1 cellular context compared by ENCODE assay signal in genomic region chr4:139295317-139296299, GRCh38.
TF ChIP-seq lines count a peak whose summit lies in the region.

No MANE protein-coding gene starts in this region.

TF ChIP-seq in HepG2, 621 proteins besides CTCF, POLR2A, EP300 and RAD21 (continued from another document and continues in another):
- TF ChIP-seq, protein P1, sequence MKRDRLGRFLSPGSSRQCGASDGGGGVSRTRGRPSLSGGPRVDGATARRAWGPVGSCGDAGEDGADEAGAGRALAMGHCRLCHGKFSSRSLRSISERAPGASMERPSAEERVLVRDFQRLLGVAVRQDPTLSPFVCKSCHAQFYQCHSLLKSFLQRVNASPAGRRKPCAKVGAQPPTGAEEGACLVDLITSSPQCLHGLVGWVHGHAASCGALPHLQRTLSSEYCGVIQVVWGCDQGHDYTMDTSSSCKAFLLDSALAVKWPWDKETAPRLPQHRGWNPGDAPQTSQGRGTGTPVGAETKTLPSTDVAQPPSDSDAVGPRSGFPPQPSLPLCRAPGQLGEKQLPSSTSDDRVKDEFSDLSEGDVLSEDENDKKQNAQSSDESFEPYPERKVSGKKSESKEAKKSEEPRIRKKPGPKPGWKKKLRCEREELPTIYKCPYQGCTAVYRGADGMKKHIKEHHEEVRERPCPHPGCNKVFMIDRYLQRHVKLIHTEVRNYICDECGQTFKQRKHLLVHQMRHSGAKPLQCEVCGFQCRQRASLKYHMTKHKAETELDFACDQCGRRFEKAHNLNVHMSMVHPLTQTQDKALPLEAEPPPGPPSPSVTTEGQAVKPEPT (CRISPR knock-in tag; IDR thresholded peaks at IDR 0.05; ENCODE audit: low read depth): peak; percentile 77; the same call in 1 of the 2 replicates
- TF ChIP-seq, protein P2, sequence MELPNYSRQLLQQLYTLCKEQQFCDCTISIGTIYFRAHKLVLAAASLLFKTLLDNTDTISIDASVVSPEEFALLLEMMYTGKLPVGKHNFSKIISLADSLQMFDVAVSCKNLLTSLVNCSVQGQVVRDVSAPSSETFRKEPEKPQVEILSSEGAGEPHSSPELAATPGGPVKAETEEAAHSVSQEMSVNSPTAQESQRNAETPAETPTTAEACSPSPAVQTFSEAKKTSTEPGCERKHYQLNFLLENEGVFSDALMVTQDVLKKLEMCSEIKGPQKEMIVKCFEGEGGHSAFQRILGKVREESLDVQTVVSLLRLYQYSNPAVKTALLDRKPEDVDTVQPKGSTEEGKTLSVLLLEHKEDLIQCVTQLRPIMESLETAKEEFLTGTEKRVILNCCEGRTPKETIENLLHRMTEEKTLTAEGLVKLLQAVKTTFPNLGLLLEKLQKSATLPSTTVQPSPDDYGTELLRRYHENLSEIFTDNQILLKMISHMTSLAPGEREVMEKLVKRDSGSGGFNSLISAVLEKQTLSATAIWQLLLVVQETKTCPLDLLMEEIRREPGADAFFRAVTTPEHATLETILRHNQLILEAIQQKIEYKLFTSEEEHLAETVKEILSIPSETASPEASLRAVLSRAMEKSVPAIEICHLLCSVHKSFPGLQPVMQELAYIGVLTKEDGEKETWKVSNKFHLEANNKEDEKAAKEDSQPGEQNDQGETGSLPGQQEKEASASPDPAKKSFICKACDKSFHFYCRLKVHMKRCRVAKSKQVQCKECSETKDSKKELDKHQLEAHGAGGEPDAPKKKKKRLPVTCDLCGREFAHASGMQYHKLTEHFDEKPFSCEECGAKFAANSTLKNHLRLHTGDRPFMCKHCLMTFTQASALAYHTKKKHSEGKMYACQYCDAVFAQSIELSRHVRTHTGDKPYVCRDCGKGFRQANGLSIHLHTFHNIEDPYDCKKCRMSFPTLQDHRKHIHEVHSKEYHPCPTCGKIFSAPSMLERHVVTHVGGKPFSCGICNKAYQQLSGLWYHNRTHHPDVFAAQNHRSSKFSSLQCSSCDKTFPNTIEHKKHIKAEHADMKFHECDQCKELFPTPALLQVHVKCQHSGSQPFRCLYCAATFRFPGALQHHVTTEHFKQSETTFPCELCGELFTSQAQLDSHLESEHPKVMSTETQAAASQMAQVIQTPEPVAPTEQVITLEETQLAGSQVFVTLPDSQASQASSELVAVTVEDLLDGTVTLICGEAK (IDR thresholded peaks at IDR 0.05): no peak
- TF ChIP-seq, protein P2 (CRISPR knock-in tag; IDR thresholded peaks at IDR 0.05): peak; percentile 82
- TF ChIP-seq, protein P3, sequence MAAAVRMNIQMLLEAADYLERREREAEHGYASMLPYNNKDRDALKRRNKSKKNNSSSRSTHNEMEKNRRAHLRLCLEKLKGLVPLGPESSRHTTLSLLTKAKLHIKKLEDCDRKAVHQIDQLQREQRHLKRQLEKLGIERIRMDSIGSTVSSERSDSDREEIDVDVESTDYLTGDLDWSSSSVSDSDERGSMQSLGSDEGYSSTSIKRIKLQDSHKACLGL (CRISPR knock-in tag; IDR thresholded peaks at IDR 0.05): peak; percentile 90
- TF ChIP-seq, protein P4, sequence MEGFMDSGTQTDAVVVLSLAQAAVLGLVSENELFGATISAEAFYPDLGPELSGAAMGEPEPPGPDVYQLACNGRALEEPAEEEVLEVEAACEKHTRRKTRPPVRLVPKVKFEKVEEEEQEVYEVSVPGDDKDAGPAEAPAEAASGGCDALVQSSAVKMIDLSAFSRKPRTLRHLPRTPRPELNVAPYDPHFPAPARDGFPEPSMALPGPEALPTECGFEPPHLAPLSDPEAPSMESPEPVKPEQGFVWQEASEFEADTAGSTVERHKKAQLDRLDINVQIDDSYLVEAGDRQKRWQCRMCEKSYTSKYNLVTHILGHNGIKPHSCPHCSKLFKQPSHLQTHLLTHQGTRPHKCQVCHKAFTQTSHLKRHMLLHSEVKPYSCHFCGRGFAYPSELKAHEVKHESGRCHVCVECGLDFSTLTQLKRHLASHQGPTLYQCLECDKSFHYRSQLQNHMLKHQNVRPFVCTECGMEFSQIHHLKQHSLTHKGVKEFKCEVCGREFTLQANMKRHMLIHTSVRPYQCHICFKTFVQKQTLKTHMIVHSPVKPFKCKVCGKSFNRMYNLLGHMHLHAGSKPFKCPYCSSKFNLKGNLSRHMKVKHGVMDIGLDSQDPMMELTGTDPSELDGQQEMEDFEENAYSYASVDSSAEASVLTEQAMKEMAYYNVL (CRISPR knock-in tag; IDR thresholded peaks at IDR 0.05; ENCODE audit: borderline replicate concordance): peak; percentile 63
- TF ChIP-seq ZBTB38 (CRISPR knock-in tag; IDR thresholded peaks at IDR 0.05) (peak; percentile 90; the same call in 1 of the 2 replicates), ZNF615 (CRISPR knock-in tag; IDR thresholded peaks at IDR 0.05; ENCODE audit: borderline replicate concordance) (0 out of 2 replicates have a peak, but pooled peaks have one; percentile 86), TBP (CRISPR knock-in tag; IDR thresholded peaks at IDR 0.05) (no peak), BATF2 (CRISPR knock-in tag; IDR thresholded peaks at IDR 0.05) (no peak), ZC3H13 (CRISPR knock-in tag; IDR thresholded peaks at IDR 0.05) (no peak), MIER2 (CRISPR knock-in tag; IDR thresholded peaks at IDR 0.05) (peak; percentile 59; the same call in 1 of the 2 replicates), BRF2 (CRISPR knock-in tag; IDR thresholded peaks at IDR 0.05) (peak; percentile 91), ZFX (CRISPR knock-in tag; IDR thresholded peaks at IDR 0.05; ENCODE audit: low read depth) (peak; percentile 97), RXRA (CRISPR knock-in tag; IDR thresholded peaks at IDR 0.05) (peak; percentile 85), ZBTB42 (CRISPR knock-in tag; IDR thresholded peaks at IDR 0.05) (0 out of 2 replicates have a peak, but pooled peaks have one; percentile 62), NFYB (CRISPR knock-in tag; IDR thresholded peaks at IDR 0.05) (peak; percentile 46), SYNCRIP (IDR thresholded peaks at IDR 0.05; ENCODE audit: insufficient read depth, low read depth, low read length) (no peak), DNMT1 (CRISPR knock-in tag; IDR thresholded peaks at IDR 0.05) (no peak), MED13 (CRISPR knock-in tag; IDR thresholded peaks at IDR 0.05) (peak; percentile 81), ZNF567 (CRISPR knock-in tag; IDR thresholded peaks at IDR 0.05; ENCODE audit: borderline replicate concordance) (no peak), PREB (CRISPR knock-in tag; IDR thresholded peaks at IDR 0.05) (no peak), NFE2 (CRISPR knock-in tag; IDR thresholded peaks at IDR 0.05) (0 out of 2 replicates have a peak, but pooled peaks have one; percentile 24), MXD3 (CRISPR knock-in tag; IDR thresholded peaks at IDR 0.05) (peak; percentile 62; the same call in 1 of the 2 replicates), PHF21A (CRISPR knock-in tag; IDR thresholded peaks at IDR 0.05) (peak; percentile 2; the same call in 1 of the 2 replicates), KAT8 (CRISPR knock-in tag; IDR thresholded peaks at IDR 0.05) (peak; percentile 87), ZBTB21 (CRISPR knock-in tag; IDR thresholded peaks at IDR 0.05) (no peak), ZNF138 (CRISPR knock-in tag; IDR thresholded peaks at IDR 0.05; ENCODE audit: low read depth) (peak; percentile 69; the same call in 1 of the 2 replicates), FLYWCH1 (CRISPR knock-in tag; IDR thresholded peaks at IDR 0.05) (no peak), MZF1 (CRISPR knock-in tag; IDR thresholded peaks at IDR 0.05; ENCODE audit: borderline replicate concordance) (no peak)
- TF ChIP-seq, protein P5, sequence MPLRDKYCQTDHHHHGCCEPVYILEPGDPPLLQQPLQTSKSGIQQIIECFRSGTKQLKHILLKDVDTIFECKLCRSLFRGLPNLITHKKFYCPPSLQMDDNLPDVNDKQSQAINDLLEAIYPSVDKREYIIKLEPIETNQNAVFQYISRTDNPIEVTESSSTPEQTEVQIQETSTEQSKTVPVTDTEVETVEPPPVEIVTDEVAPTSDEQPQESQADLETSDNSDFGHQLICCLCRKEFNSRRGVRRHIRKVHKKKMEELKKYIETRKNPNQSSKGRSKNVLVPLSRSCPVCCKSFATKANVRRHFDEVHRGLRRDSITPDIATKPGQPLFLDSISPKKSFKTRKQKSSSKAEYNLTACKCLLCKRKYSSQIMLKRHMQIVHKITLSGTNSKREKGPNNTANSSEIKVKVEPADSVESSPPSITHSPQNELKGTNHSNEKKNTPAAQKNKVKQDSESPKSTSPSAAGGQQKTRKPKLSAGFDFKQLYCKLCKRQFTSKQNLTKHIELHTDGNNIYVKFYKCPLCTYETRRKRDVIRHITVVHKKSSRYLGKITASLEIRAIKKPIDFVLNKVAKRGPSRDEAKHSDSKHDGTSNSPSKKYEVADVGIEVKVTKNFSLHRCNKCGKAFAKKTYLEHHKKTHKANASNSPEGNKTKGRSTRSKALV (CRISPR knock-in tag; IDR thresholded peaks at IDR 0.05): peak; percentile 85
- TF ChIP-seq, protein P6, sequence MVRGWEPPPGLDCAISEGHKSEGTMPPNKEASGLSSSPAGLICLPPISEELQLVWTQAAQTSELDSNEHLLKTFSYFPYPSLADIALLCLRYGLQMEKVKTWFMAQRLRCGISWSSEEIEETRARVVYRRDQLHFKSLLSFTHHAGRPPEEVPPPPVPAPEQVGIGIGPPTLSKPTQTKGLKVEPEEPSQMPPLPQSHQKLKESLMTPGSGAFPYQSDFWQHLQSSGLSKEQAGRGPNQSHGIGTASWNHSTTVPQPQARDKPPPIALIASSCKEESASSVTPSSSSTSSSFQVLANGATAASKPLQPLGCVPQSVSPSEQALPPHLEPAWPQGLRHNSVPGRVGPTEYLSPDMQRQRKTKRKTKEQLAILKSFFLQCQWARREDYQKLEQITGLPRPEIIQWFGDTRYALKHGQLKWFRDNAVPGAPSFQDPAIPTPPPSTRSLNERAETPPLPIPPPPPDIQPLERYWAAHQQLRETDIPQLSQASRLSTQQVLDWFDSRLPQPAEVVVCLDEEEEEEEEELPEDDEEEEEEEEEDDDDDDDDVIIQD (CRISPR knock-in tag; IDR thresholded peaks at IDR 0.05; ENCODE audit: low read depth): peak; percentile 53; the same call in 1 of the 2 replicates
